In the genomic region with DNA sequence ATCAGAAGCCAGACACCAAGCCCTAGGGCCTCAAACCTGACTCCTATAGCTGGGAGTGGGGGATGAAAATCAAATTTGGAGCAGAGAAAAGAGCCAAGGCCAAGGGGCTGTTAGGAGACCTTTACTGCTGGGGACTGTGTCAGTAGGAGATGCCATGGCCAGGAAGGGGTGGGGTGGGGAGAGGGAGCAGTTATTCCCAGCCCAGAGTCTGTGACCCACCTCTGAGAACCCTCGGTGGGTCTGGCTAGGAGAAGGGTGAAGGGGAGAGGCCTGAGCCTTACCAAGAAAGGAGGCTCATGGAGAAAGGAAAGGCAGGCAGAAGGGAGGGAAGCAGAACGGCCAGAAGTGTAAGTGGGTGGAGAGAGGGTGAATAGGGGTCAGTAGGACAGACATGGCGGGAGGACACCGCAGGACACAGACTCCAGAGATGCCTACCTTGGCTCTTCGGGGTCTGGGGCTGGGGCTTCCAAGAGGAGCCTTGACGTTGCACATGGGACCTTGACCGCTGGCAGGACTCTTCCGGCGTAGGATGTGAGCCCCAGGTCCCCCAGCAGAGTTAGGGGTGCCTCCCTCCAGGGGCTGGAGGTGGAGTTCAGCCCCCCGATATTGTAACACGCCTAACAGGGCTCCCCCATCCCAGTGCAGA, we compare ENCODE assay signal across 1 cellular context.
TF ChIP-seq lines count a peak whose summit lies in the region.

No MANE protein-coding gene starts in this region.

TF ChIP-seq in GM23338, 12 proteins besides CTCF, POLR2A, EP300 and RAD21:
- TF ChIP-seq, protein P1, sequence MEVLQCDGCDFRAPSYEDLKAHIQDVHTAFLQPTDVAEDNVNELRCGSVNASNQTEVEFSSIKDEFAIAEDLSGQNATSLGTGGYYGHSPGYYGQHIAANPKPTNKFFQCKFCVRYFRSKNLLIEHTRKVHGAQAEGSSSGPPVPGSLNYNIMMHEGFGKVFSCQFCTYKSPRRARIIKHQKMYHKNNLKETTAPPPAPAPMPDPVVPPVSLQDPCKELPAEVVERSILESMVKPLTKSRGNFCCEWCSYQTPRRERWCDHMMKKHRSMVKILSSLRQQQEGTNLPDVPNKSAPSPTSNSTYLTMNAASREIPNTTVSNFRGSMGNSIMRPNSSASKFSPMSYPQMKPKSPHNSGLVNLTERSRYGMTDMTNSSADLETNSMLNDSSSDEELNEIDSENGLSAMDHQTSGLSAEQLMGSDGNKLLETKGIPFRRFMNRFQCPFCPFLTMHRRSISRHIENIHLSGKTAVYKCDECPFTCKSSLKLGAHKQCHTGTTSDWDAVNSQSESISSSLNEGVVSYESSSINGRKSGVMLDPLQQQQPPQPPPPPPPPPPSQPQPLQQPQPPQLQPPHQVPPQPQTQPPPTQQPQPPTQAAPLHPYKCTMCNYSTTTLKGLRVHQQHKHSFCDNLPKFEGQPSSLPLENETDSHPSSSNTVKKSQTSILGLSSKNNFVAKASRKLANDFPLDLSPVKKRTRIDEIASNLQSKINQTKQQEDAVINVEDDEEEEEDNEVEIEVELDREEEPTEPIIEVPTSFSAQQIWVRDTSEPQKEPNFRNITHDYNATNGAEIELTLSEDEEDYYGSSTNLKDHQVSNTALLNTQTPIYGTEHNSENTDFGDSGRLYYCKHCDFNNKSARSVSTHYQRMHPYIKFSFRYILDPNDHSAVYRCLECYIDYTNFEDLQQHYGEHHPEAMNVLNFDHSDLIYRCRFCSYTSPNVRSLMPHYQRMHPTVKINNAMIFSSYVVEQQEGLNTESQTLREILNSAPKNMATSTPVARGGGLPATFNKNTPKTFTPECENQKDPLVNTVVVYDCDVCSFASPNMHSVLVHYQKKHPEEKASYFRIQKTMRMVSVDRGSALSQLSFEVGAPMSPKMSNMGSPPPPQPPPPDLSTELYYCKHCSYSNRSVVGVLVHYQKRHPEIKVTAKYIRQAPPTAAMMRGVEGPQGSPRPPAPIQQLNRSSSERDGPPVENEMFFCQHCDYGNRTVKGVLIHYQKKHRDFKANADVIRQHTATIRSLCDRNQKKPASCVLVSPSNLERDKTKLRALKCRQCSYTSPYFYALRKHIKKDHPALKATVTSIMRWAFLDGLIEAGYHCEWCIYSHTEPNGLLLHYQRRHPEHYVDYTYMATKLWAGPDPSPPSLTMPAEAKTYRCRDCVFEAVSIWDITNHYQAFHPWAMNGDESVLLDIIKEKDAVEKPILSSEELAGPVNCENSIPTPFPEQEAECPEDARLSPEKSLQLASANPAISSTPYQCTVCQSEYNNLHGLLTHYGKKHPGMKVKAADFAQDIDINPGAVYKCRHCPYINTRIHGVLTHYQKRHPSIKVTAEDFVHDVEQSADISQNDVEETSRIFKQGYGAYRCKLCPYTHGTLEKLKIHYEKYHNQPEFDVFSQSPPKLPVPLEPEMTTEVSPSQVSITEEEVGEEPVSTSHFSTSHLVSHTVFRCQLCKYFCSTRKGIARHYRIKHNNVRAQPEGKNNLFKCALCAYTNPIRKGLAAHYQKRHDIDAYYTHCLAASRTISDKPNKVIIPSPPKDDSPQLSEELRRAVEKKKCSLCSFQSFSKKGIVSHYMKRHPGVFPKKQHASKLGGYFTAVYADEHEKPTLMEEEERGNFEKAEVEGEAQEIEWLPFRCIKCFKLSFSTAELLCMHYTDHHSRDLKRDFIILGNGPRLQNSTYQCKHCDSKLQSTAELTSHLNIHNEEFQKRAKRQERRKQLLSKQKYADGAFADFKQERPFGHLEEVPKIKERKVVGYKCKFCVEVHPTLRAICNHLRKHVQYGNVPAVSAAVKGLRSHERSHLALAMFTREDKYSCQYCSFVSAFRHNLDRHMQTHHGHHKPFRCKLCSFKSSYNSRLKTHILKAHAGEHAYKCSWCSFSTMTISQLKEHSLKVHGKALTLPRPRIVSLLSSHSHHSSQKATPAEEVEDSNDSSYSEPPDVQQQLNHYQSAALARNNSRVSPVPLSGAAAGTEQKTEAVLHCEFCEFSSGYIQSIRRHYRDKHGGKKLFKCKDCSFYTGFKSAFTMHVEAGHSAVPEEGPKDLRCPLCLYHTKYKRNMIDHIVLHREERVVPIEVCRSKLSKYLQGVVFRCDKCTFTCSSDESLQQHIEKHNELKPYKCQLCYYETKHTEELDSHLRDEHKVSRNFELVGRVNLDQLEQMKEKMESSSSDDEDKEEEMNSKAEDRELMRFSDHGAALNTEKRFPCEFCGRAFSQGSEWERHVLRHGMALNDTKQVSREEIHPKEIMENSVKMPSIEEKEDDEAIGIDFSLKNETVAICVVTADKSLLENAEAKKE (CRISPR knock-in tag; IDR thresholded peaks at IDR 0.05), result no peak
- TF ChIP-seq STAT1 (IDR thresholded peaks at IDR 0.05; ENCODE audit: unreplicated experiment), result no peak
- TF ChIP-seq ZNF331 (CRISPR knock-in tag; IDR thresholded peaks at IDR 0.05; ENCODE audit: low read depth), result no peak
- no peak for TF ChIP-seq POLR2AphosphoS5 (IDR thresholded peaks at IDR 0.05; ENCODE audit: low read depth)
TF ChIP-seq in GM23338: peak in this region for 0.
